In genomic region chr9:97396256-97396655, GRCh38 we compare ENCODE assay signal across 10 cellular contexts.
"Had no signal": no experiment of that assay in that cellular context is flagged by ENCODE, and none has a peak within 500 bp of the region (broad histone marks: within the 10 kb centered on the region; RNA-seq: fewer than 3 reads in every experiment).

No MANE protein-coding gene starts in this region.

- H3K27ac Mint-ChIP-seq: GM23338, H9, HFFc6 had no signal

- H3K9me3 ChIP-seq: HAP-1 had no signal

- H3K36me3 ChIP-seq: HAP-1 had no signal

- H3K9ac ChIP-seq: GM23248 had no signal

- H3K4me3 ChIP-seq: GM23248, GM23338, HAP-1 had no signal

- H3K4me3 Mint-ChIP-seq: GM23338, H9, HFFc6 had no signal

- H3K27ac ChIP-seq: GM23248 had no signal

- FAIRE-seq: H1, H54 had no signal

- DNase-seq: GM23248, GOT3, H7, H9, HCEC 1CT, HFFc6 had no signal

- H3K9me3 Mint-ChIP-seq: GM23338, HFFc6 had no signal

- H3K4me1 ChIP-seq: HAP-1 had no signal
